Comparison of ENCODE assay signal across 1 cellular context in genomic region chr12:51047655-51048540, GRCh38.
A peak's percentile ranks its signal among the peaks of the same experiment; 100 is the strongest.
TF ChIP-seq lines count a peak whose summit lies in the region.

Gene LETMD1, plus strand, starts transcription at chr12:51048327. Its CDS starts 30 bp downstream, at chr12:51048357.

TF ChIP-seq in HepG2, 621 proteins besides CTCF, POLR2A, EP300 and RAD21 (continued from another document and continues in another):
- TF ChIP-seq, protein P1, sequence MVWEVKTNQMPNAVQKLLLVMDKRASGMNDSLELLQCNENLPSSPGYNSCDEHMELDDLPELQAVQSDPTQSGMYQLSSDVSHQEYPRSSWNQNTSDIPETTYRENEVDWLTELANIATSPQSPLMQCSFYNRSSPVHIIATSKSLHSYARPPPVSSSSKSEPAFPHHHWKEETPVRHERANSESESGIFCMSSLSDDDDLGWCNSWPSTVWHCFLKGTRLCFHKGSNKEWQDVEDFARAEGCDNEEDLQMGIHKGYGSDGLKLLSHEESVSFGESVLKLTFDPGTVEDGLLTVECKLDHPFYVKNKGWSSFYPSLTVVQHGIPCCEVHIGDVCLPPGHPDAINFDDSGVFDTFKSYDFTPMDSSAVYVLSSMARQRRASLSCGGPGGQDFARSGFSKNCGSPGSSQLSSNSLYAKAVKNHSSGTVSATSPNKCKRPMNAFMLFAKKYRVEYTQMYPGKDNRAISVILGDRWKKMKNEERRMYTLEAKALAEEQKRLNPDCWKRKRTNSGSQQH (CRISPR knock-in tag; IDR thresholded peaks at IDR 0.05; ENCODE audit: low read depth), result peak; percentile 71; the same call in 1 of the 2 replicates
- TF ChIP-seq IRX3 (CRISPR knock-in tag; IDR thresholded peaks at IDR 0.05; ENCODE audit: borderline replicate concordance, low read depth) (no peak), ZNF460 (CRISPR knock-in tag; IDR thresholded peaks at IDR 0.05; ENCODE audit: borderline replicate concordance) (no peak), SRSF1 (optimal IDR thresholded peaks at IDR 0.05; ENCODE audit: low read depth, low read length) (peak; percentile 55), ZNF138 (CRISPR knock-in tag; IDR thresholded peaks at IDR 0.05; ENCODE audit: low read depth) (no peak; the same call in 1 of the 2 replicates), ZKSCAN5 (CRISPR knock-in tag; IDR thresholded peaks at IDR 0.05) (no peak), ZBTB43 (CRISPR knock-in tag; conservative IDR thresholded peaks at IDR 0.05) (0 out of 2 replicates have a peak, but pooled peaks have one; percentile 48), FOXA1 (IDR thresholded peaks at IDR 0.05) (no peak), FOXA1 (CRISPR knock-in tag; IDR thresholded peaks at IDR 0.05) (0 out of 2 replicates have a peak, but pooled peaks have one; percentile 7), ZNF629 (CRISPR knock-in tag; conservative IDR thresholded peaks at IDR 0.05) (0 out of 2 replicates have a peak, but pooled peaks have one; percentile 17), ZBTB37 (CRISPR knock-in tag; IDR thresholded peaks at IDR 0.05) (0 out of 2 replicates have a peak, but pooled peaks have one; percentile 60), PTBP1 (IDR thresholded peaks at IDR 0.05; ENCODE audit: low read depth, low read length, poor library complexity, severe bottlenecking) (peak; percentile 42), RBFOX2 (IDR thresholded peaks at IDR 0.05; ENCODE audit: low read depth, low read length) (peak; percentile 86), NFYC (CRISPR knock-in tag; IDR thresholded peaks at IDR 0.05) (peak; percentile 87), ZFP62 (CRISPR knock-in tag; IDR thresholded peaks at IDR 0.05) (no peak), ZNF549 (CRISPR knock-in tag; IDR thresholded peaks at IDR 0.05) (no peak), PRMT3 (CRISPR knock-in tag; IDR thresholded peaks at IDR 0.05; ENCODE audit: borderline replicate concordance, low read depth) (no peak), ZKSCAN8 (CRISPR knock-in tag; IDR thresholded peaks at IDR 0.05; ENCODE audit: borderline replicate concordance) (no peak), DNMT3B (CRISPR knock-in tag; conservative IDR thresholded peaks at IDR 0.05) (peak; percentile 24; the same call in 1 of the 2 replicates), ZFYVE20 (CRISPR knock-in tag; IDR thresholded peaks at IDR 0.05; ENCODE audit: borderline replicate concordance, low read depth) (no peak), MXI1 (IDR thresholded peaks at IDR 0.05; ENCODE audit: borderline replicate concordance, low read depth, low read length) (no peak), ZNF639 (CRISPR knock-in tag; conservative IDR thresholded peaks at IDR 0.05) (no peak), ZBED4 (CRISPR knock-in tag; IDR thresholded peaks at IDR 0.05; ENCODE audit: borderline replicate concordance) (no peak), U2AF2 (IDR thresholded peaks at IDR 0.05; ENCODE audit: low read depth, low read length) (no peak), ZBTB7B (CRISPR knock-in tag; IDR thresholded peaks at IDR 0.05) (peak; percentile 63; the same call in 1 of the 2 replicates), ZFP1 (CRISPR knock-in tag; IDR thresholded peaks at IDR 0.05) (no peak), PAX8 (CRISPR knock-in tag; IDR thresholded peaks at IDR 0.05; ENCODE audit: borderline replicate concordance) (no peak), IRF1 (CRISPR knock-in tag; IDR thresholded peaks at IDR 0.05; ENCODE audit: low read depth) (no peak), GFI1 (CRISPR knock-in tag; IDR thresholded peaks at IDR 0.05; ENCODE audit: borderline replicate concordance) (0 out of 2 replicates have a peak, but pooled peaks have one; percentile 52), CHCHD3 (CRISPR knock-in tag; IDR thresholded peaks at IDR 0.05) (no peak), SP5 (CRISPR knock-in tag; IDR thresholded peaks at IDR 0.05; ENCODE audit: borderline replicate concordance, low read depth) (no peak), ZNF230 (CRISPR knock-in tag; IDR thresholded peaks at IDR 0.05) (0 out of 2 replicates have a peak, but pooled peaks have one; percentile 4), ZNF280D (CRISPR knock-in tag; IDR thresholded peaks at IDR 0.05) (no peak), RBM22 (optimal IDR thresholded peaks at IDR 0.05; ENCODE audit: low read length) (no peak), ZNF569 (CRISPR knock-in tag; IDR thresholded peaks at IDR 0.05; ENCODE audit: borderline replicate concordance) (no peak), ZNF883 (CRISPR knock-in tag; IDR thresholded peaks at IDR 0.05; ENCODE audit: not compliant biosample characterization) (peak; percentile 11), SIN3A (IDR thresholded peaks at IDR 0.05; ENCODE audit: borderline replicate concordance, low read depth, low read length) (peak; percentile 76; the same call in 1 of the 2 replicates)
- TF ChIP-seq, protein P2, sequence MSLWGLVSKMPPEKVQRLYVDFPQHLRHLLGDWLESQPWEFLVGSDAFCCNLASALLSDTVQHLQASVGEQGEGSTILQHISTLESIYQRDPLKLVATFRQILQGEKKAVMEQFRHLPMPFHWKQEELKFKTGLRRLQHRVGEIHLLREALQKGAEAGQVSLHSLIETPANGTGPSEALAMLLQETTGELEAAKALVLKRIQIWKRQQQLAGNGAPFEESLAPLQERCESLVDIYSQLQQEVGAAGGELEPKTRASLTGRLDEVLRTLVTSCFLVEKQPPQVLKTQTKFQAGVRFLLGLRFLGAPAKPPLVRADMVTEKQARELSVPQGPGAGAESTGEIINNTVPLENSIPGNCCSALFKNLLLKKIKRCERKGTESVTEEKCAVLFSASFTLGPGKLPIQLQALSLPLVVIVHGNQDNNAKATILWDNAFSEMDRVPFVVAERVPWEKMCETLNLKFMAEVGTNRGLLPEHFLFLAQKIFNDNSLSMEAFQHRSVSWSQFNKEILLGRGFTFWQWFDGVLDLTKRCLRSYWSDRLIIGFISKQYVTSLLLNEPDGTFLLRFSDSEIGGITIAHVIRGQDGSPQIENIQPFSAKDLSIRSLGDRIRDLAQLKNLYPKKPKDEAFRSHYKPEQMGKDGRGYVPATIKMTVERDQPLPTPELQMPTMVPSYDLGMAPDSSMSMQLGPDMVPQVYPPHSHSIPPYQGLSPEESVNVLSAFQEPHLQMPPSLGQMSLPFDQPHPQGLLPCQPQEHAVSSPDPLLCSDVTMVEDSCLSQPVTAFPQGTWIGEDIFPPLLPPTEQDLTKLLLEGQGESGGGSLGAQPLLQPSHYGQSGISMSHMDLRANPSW (CRISPR knock-in tag; IDR thresholded peaks at IDR 0.05; ENCODE audit: borderline replicate concordance), result 0 out of 2 replicates have a peak, but pooled peaks have one; percentile 27
- TF ChIP-seq, protein P3, sequence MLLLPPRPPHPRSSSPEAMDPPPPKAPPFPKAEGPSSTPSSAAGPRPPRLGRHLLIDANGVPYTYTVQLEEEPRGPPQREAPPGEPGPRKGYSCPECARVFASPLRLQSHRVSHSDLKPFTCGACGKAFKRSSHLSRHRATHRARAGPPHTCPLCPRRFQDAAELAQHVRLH (CRISPR knock-in tag; IDR thresholded peaks at IDR 0.05; ENCODE audit: borderline replicate concordance, low read depth), result peak; percentile 30; the same call in 1 of the 2 replicates
- TF ChIP-seq, protein P4, sequence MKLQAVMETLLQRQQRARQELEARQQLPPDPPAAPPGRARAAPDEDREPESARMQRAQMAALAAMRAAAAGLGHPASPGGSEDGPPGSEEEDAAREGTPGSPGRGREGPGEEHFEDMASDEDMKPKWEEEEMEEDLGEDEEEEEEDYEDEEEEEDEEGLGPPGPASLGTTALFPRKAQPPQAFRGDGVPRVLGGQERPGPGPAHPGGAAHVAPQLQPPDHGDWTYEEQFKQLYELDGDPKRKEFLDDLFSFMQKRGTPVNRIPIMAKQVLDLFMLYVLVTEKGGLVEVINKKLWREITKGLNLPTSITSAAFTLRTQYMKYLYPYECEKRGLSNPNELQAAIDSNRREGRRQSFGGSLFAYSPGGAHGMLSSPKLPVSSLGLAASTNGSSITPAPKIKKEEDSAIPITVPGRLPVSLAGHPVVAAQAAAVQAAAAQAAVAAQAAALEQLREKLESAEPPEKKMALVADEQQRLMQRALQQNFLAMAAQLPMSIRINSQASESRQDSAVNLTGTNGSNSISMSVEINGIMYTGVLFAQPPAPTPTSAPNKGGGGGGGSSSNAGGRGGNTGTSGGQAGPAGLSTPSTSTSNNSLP (IDR thresholded peaks at IDR 0.05; ENCODE audit: low read depth, low read length), result no peak; the same call in 1 of the 2 replicates
- TF ChIP-seq, protein P5, sequence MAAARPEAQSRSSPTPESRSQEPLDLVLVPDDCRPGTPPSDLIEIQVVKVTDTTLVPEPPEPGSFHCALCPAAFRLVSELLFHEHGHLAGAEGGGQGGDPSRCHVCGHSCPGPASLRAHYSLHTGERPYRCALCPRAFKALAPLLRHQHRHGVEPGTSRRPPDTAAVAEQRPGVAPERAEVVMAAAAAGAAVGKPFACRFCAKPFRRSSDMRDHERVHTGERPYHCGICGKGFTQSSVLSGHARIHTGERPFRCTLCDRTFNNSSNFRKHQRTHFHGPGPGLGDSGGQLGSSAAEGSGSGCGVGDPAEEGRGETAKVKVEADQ (CRISPR knock-in tag; IDR thresholded peaks at IDR 0.05; ENCODE audit: borderline replicate concordance), result peak; percentile 86
